1 cellular context compared by ENCODE assay signal in the genomic region with DNA sequence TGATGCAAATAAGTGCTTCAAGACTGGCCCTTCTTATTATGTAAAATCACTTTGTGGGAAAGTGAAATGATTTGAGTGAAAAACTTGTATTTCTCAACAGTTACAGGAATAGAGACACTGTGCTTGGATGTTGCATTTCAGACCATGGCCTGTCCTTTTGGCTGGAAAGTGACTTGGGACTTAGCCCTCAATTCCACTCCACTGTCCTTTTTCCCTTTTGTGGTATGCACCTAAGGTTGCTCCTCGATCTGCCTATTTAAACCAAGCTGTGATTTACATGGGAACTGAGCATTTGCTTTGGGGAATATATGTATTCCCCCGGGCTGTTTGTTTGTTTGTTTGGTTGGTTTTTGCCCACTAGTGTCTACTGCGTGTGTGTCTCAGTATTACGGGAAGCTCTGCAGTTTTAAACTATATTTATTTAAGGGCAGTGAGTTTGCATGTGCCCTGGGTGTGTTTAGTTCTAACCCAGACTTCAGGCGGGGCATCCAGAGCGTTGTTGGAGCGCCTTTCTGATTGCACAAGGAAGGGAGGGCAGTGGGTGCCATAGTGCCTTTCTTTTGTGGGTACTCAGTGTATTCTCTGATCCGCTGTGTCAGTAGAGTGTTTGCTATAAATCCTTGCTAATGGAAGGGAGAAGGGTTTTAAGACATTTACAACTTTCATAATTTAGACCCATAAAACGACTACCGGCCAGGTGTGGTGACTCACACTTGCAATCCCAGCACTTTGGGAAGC.
A peak's percentile ranks its signal among the peaks of the same experiment; 100 is the strongest.
TF ChIP-seq lines count a peak whose summit lies in the region.

No MANE protein-coding gene starts in this region.

TF ChIP-seq in HEK293, 187 proteins besides CTCF, POLR2A, EP300 and RAD21 (continued from another document and continues in another):
- TF ChIP-seq, protein P1, sequence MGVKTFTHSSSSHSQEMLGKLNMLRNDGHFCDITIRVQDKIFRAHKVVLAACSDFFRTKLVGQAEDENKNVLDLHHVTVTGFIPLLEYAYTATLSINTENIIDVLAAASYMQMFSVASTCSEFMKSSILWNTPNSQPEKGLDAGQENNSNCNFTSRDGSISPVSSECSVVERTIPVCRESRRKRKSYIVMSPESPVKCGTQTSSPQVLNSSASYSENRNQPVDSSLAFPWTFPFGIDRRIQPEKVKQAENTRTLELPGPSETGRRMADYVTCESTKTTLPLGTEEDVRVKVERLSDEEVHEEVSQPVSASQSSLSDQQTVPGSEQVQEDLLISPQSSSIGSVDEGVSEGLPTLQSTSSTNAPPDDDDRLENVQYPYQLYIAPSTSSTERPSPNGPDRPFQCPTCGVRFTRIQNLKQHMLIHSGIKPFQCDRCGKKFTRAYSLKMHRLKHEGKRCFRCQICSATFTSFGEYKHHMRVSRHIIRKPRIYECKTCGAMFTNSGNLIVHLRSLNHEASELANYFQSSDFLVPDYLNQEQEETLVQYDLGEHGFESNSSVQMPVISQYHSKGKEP (tag by site-specific recombination; IDR thresholded peaks at IDR 0.05) = no peak
- no peak for TF ChIP-seq ZNF23 (tag by site-specific recombination; IDR thresholded peaks at IDR 0.05; ENCODE audit: borderline replicate concordance)
- no peak for TF ChIP-seq ZBTB7A (tag by site-specific recombination; IDR thresholded peaks at IDR 0.05; ENCODE audit: low read depth)
- no peak for TF ChIP-seq PRDM1 (tag by site-specific recombination; IDR thresholded peaks at IDR 0.05)
- no peak for TF ChIP-seq PATZ1 (tag by site-specific recombination; IDR thresholded peaks at IDR 0.05)
- TF ChIP-seq KLF10 (tag by site-specific recombination; IDR thresholded peaks at IDR 0.05) = no peak
- no peak for TF ChIP-seq BCL11B (tag by site-specific recombination; IDR thresholded peaks at IDR 0.05; ENCODE audit: low read depth)
- no peak for TF ChIP-seq ZBTB10 (tag by site-specific recombination; IDR thresholded peaks at IDR 0.05)
- 0 out of 2 replicates have a peak, but pooled peaks have one; percentile 17 for TF ChIP-seq ZNF366 (tag by site-specific recombination; conservative IDR thresholded peaks at IDR 0.05)
- no peak for TF ChIP-seq GLI4 (tag by site-specific recombination; IDR thresholded peaks at IDR 0.05)
- TF ChIP-seq ZNF341 (tag by site-specific recombination; IDR thresholded peaks at IDR 0.05; ENCODE audit: low read depth) = no peak
- no peak for TF ChIP-seq ZNF394 (tag by site-specific recombination; IDR thresholded peaks at IDR 0.05; ENCODE audit: borderline replicate concordance)
- TF ChIP-seq SP7 (tag by site-specific recombination; IDR thresholded peaks at IDR 0.05) = peak; percentile 57; the same call in 1 of the 2 replicates
- TF ChIP-seq, protein P2, sequence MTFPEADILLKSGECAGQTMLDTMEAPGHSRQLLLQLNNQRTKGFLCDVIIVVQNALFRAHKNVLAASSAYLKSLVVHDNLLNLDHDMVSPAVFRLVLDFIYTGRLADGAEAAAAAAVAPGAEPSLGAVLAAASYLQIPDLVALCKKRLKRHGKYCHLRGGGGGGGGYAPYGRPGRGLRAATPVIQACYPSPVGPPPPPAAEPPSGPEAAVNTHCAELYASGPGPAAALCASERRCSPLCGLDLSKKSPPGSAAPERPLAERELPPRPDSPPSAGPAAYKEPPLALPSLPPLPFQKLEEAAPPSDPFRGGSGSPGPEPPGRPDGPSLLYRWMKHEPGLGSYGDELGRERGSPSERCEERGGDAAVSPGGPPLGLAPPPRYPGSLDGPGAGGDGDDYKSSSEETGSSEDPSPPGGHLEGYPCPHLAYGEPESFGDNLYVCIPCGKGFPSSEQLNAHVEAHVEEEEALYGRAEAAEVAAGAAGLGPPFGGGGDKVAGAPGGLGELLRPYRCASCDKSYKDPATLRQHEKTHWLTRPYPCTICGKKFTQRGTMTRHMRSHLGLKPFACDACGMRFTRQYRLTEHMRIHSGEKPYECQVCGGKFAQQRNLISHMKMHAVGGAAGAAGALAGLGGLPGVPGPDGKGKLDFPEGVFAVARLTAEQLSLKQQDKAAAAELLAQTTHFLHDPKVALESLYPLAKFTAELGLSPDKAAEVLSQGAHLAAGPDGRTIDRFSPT (tag by site-specific recombination; IDR thresholded peaks at IDR 0.05) = peak; percentile 59
- TF ChIP-seq ZNF747 (tag by site-specific recombination; IDR thresholded peaks at IDR 0.05) = no peak
- TF ChIP-seq ZBTB8A (tag by site-specific recombination; IDR thresholded peaks at IDR 0.05) = no peak; the same call in 1 of the 2 replicates
- TF ChIP-seq ZNF155 (tag by site-specific recombination; IDR thresholded peaks at IDR 0.05) = no peak
- no peak for TF ChIP-seq ZSCAN16 (tag by site-specific recombination; IDR thresholded peaks at IDR 0.05)
- no peak for TF ChIP-seq ZNF654 (tag by site-specific recombination; IDR thresholded peaks at IDR 0.05; ENCODE audit: low read depth)
- no peak for TF ChIP-seq ZNF140 (tag by site-specific recombination; IDR thresholded peaks at IDR 0.05)
- TF ChIP-seq ZNF76 (tag by site-specific recombination; IDR thresholded peaks at IDR 0.05; ENCODE audit: borderline replicate concordance, low read depth) = no peak
- TF ChIP-seq ZNF211 (tag by site-specific recombination; IDR thresholded peaks at IDR 0.05; ENCODE audit: low read depth) = no peak
- TF ChIP-seq RBAK (tag by site-specific recombination; IDR thresholded peaks at IDR 0.05) = no peak
- TF ChIP-seq, protein P3, sequence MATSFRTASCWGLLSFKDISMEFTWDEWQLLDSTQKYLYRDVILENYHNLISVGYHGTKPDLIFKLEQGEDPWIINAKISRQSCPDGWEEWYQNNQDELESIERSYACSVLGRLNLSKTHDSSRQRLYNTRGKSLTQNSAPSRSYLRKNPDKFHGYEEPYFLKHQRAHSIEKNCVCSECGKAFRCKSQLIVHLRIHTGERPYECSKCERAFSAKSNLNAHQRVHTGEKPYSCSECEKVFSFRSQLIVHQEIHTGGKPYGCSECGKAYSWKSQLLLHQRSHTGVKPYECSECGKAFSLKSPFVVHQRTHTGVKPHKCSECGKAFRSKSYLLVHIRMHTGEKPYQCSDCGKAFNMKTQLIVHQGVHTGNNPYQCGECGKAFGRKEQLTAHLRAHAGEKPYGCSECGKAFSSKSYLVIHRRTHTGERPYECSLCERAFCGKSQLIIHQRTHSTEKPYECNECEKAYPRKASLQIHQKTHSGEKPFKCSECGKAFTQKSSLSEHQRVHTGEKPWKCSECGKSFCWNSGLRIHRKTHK (tag by site-specific recombination; IDR thresholded peaks at IDR 0.05) = no peak
- no peak for TF ChIP-seq ZNF138 (tag by site-specific recombination; IDR thresholded peaks at IDR 0.05; ENCODE audit: borderline replicate concordance)
- no peak for TF ChIP-seq ZNF571 (tag by site-specific recombination; IDR thresholded peaks at IDR 0.05)
- TF ChIP-seq MEIS1 (CRISPR knock-in tag; IDR thresholded peaks at IDR 0.05; ENCODE audit: borderline replicate concordance) = no peak
- peak; percentile 44; the same call in 1 of the 2 replicates for TF ChIP-seq ZNF24 (tag by site-specific recombination; IDR thresholded peaks at IDR 0.05)
- no peak for TF ChIP-seq ZNF37A (tag by site-specific recombination; IDR thresholded peaks at IDR 0.05)
- TF ChIP-seq ZNF169 (tag by site-specific recombination; IDR thresholded peaks at IDR 0.05) = no peak
- no peak for TF ChIP-seq ZNF248 (tag by site-specific recombination; IDR thresholded peaks at IDR 0.05)
- TF ChIP-seq, protein P4, sequence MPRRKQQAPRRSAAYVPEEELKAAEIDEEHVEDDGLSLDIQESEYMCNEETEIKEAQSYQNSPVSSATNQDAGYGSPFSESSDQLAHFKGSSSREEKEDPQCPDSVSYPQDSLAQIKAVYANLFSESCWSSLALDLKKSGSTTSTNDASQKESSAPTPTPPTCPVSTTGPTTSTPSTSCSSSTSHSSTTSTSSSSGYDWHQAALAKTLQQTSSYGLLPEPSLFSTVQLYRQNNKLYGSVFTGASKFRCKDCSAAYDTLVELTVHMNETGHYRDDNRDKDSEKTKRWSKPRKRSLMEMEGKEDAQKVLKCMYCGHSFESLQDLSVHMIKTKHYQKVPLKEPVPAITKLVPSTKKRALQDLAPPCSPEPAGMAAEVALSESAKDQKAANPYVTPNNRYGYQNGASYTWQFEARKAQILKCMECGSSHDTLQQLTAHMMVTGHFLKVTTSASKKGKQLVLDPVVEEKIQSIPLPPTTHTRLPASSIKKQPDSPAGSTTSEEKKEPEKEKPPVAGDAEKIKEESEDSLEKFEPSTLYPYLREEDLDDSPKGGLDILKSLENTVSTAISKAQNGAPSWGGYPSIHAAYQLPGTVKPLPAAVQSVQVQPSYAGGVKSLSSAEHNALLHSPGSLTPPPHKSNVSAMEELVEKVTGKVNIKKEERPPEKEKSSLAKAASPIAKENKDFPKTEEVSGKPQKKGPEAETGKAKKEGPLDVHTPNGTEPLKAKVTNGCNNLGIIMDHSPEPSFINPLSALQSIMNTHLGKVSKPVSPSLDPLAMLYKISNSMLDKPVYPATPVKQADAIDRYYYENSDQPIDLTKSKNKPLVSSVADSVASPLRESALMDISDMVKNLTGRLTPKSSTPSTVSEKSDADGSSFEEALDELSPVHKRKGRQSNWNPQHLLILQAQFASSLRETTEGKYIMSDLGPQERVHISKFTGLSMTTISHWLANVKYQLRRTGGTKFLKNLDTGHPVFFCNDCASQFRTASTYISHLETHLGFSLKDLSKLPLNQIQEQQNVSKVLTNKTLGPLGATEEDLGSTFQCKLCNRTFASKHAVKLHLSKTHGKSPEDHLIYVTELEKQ (tag by site-specific recombination; IDR thresholded peaks at IDR 0.05; ENCODE audit: borderline replicate concordance) = no peak
- no peak for TF ChIP-seq ZNF660 (tag by site-specific recombination; IDR thresholded peaks at IDR 0.05)
- no peak for TF ChIP-seq ZNF530 (tag by site-specific recombination; IDR thresholded peaks at IDR 0.05; ENCODE audit: low read depth)
- no peak for TF ChIP-seq ZNF514 (tag by site-specific recombination; IDR thresholded peaks at IDR 0.05)
- TF ChIP-seq ZNF10 (tag by site-specific recombination; IDR thresholded peaks at IDR 0.05) = no peak
- TF ChIP-seq ZNF621 (tag by site-specific recombination; IDR thresholded peaks at IDR 0.05) = no peak
- no peak for TF ChIP-seq ZNF610 (tag by site-specific recombination; IDR thresholded peaks at IDR 0.05; ENCODE audit: borderline replicate concordance)
- TF ChIP-seq GLIS2 (tag by site-specific recombination; IDR thresholded peaks at IDR 0.05) = no peak
- TF ChIP-seq ZNF555 (tag by site-specific recombination; conservative IDR thresholded peaks at IDR 0.05) = no peak
- TF ChIP-seq GLI2 (tag by site-specific recombination; IDR thresholded peaks at IDR 0.05; ENCODE audit: borderline replicate concordance, low read depth) = no peak
- TF ChIP-seq MYNN (tag by site-specific recombination; IDR thresholded peaks at IDR 0.05; ENCODE audit: borderline replicate concordance) = no peak
- no peak for TF ChIP-seq ZNF132 (tag by site-specific recombination; IDR thresholded peaks at IDR 0.05; ENCODE audit: borderline replicate concordance)
- TF ChIP-seq ZNF624 (tag by site-specific recombination; IDR thresholded peaks at IDR 0.05) = no peak
- TF ChIP-seq ZNF548 (tag by site-specific recombination; IDR thresholded peaks at IDR 0.05) = no peak
- TF ChIP-seq ZNF623 (tag by site-specific recombination; IDR thresholded peaks at IDR 0.05) = no peak
- no peak for TF ChIP-seq ZNF174 (tag by site-specific recombination; IDR thresholded peaks at IDR 0.05)
- no peak for TF ChIP-seq TCF7L2 (IDR thresholded peaks at IDR 0.05; ENCODE audit: borderline replicate concordance, low read depth, low read length)
- TF ChIP-seq, protein P5, sequence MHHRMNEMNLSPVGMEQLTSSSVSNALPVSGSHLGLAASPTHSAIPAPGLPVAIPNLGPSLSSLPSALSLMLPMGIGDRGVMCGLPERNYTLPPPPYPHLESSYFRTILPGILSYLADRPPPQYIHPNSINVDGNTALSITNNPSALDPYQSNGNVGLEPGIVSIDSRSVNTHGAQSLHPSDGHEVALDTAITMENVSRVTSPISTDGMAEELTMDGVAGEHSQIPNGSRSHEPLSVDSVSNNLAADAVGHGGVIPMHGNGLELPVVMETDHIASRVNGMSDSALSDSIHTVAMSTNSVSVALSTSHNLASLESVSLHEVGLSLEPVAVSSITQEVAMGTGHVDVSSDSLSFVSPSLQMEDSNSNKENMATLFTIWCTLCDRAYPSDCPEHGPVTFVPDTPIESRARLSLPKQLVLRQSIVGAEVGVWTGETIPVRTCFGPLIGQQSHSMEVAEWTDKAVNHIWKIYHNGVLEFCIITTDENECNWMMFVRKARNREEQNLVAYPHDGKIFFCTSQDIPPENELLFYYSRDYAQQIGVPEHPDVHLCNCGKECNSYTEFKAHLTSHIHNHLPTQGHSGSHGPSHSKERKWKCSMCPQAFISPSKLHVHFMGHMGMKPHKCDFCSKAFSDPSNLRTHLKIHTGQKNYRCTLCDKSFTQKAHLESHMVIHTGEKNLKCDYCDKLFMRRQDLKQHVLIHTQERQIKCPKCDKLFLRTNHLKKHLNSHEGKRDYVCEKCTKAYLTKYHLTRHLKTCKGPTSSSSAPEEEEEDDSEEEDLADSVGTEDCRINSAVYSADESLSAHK (tag by site-specific recombination; IDR thresholded peaks at IDR 0.05) = no peak
- TF ChIP-seq ZXDB (tag by site-specific recombination; IDR thresholded peaks at IDR 0.05) = no peak
- TF ChIP-seq ZNF2 (tag by site-specific recombination; IDR thresholded peaks at IDR 0.05) = no peak
